8 cellular contexts compared by ENCODE assay signal in genomic region chr12:57837779-57838562, GRCh38. TPM values are rescaled to one million over a fixed set of nuclear protein-coding genes. Genes with fewer than 3 reads are reported as not detected.
DNase-seq lines count a peak whose midpoint lies in the region; ATAC-seq, FAIRE-seq and TF ChIP-seq lines count a peak whose summit lies in the region.

No MANE protein-coding gene starts in this region.

- POLR2A ChIA-PET in activated CD8-positive, alpha-beta T cell treated with anti-CD3 and anti-CD28 coated beads, Interleukin-2, amount 10 ng/mL, durations not matched to agents 7 days and 5 days (lab: Charles Lee) = interaction anchor here (0.6 to 3.3 kb wide), 6 partner anchors 8 to 104 kb away, joined by 3 to 10 read pairs (median 4); partner anchors contain the start of genes ATP23 and CTDSP2

- peak overlapping the region; percentile 26 for H3K4me3 Mint-ChIP-seq in activated CD8-positive, alpha-beta T cell treated with anti-CD3 and anti-CD28 coated beads, Interleukin-2, amount 10 ng/mL, durations not matched to agents 7 days and 5 days

- H3K9me3 ChIP-seq in spleen = no peaks in the 10 kb centered on the region

- no peak for TF ChIP-seq CTCF in spleen (IDR thresholded peaks at IDR 0.05 in 8 of 11, conservative IDR thresholded peaks at IDR 0.05 in 3 of 11)

- peaks cover 6% of the 10 kb centered on the region for H3K36me3 Mint-ChIP-seq in activated CD8-positive, alpha-beta T cell treated with anti-CD3 and anti-CD28 coated beads, Interleukin-2, amount 10 ng/mL, durations not matched to agents 7 days and 5 days (ENCODE audit: low read depth)

- DNase-seq in DMS79 treated with DMSO at 0.1 percent for 48 hours (lab: John Stamatoyannopoulos, UW) = peak; percentile 59
- DNase-seq in HTR-8/SVneo (ENCODE audit: insufficient read length, low spot score) = peak; percentile 60
- DNase-seq in activated CD8-positive, alpha-beta T cell treated with anti-CD3 and anti-CD28 coated beads, Interleukin-2, amount 10 ng/mL, durations not matched to agents 7 days and 5 days = peak; percentile 38
- peak; percentile 59 for DNase-seq in glomerular visceral epithelial cell (ENCODE audit: extremely low spot score)
- DNase-seq in spleen = no peak
- DNase-seq in NCI-H2107 treated with DMSO at 0.1 percent for 48 hours (lab: John Stamatoyannopoulos, UW; ENCODE audit: unreplicated experiment) = no peak
- no peak for DNase-seq in NK-92 (lab: John Stamatoyannopoulos, UW; ENCODE audit: unreplicated experiment)
- no peak for DNase-seq in NOMO-1 treated with DMSO at 0.1 percent for 48 hours (lab: John Stamatoyannopoulos, UW; ENCODE audit: unreplicated experiment)

- no peaks in the 10 kb centered on the region for H3K27me3 Mint-ChIP-seq in activated CD8-positive, alpha-beta T cell treated with anti-CD3 and anti-CD28 coated beads, Interleukin-2, amount 10 ng/mL, durations not matched to agents 7 days and 5 days (ENCODE audit: low read depth)

- H3K4me3 ChIP-seq in spleen = peak overlapping the region in 2 of 8 donors; percentile 7 to 30

- intact Hi-C loops in spleen (cut with DNase I; ENCODE audit: low total_unique reads) = no loop called here

- H3K36me3 ChIP-seq in spleen = peaks cover 0 to 13% (median 0%) of the 10 kb centered on the region in 6 donors

- 17 to 22% (median 18%) methylated on average over 4 to 5 of the region's 5 CpGs for WGBS in spleen, 5 donors

- H3K4me1 ChIP-seq in spleen = peaks cover 99 to 100% (median 100%) of the 10 kb centered on the region in 6 donors

- TF ChIP-seq POLR2A in spleen (IDR thresholded peaks at IDR 0.05) = no peak

- CTCF ChIA-PET in activated CD8-positive, alpha-beta T cell treated with anti-CD3 and anti-CD28 coated beads, Interleukin-2, amount 10 ng/mL, durations not matched to agents 7 days and 5 days (lab: Charles Lee) = interaction anchor here (0.7 to 8.1 kb wide), 8 partner anchors 10 to 82 kb away, joined by 3 to 119 read pairs (median 8); no protein-coding TSS in a partner anchor

- H3K9me3 Mint-ChIP-seq in activated CD8-positive, alpha-beta T cell treated with anti-CD3 and anti-CD28 coated beads, Interleukin-2, amount 10 ng/mL, durations not matched to agents 7 days and 5 days (ENCODE audit: insufficient read depth) = no peaks in the 10 kb centered on the region

- no peaks in the 10 kb centered on the region for H3K27me3 ChIP-seq in spleen (replicated peaks in 1 of 7)

- ATAC-seq in activated CD8-positive, alpha-beta T cell treated with anti-CD3 and anti-CD28 coated beads, Interleukin-2, amount 10 ng/mL, durations not matched to agents 7 days and 5 days = peak; percentile 40

- FAIRE-seq in HTR-8/SVneo (lab: Jason Lieb, UNC) = no peak

- H3K27ac Mint-ChIP-seq in activated CD8-positive, alpha-beta T cell treated with anti-CD3 and anti-CD28 coated beads, Interleukin-2, amount 10 ng/mL, durations not matched to agents 7 days and 5 days = peak overlapping the region; percentile 75

- peak overlapping the region; percentile 42 to 80 (median 74) for H3K27ac ChIP-seq in spleen

- peaks cover 93% of the 10 kb centered on the region for H3K4me1 Mint-ChIP-seq in activated CD8-positive, alpha-beta T cell treated with anti-CD3 and anti-CD28 coated beads, Interleukin-2, amount 10 ng/mL, durations not matched to agents 7 days and 5 days (ENCODE audit: low read depth)

RNA-seq across cellular contexts. Expression of gene CTDSP2, which starts 8.6 kb away (rescaled TPM):
- 100 to 1,000 TPM; 100 to 114 TPM for total RNA-seq in activated CD8-positive, alpha-beta T cell treated with anti-CD3 and anti-CD28 coated beads, Interleukin-2, amount 10 ng/mL, durations not matched to agents 7 days and 5 days
- 100 to 1,000 TPM; 140 to 203 (median 181) TPM for total RNA-seq in spleen
- 10 to 100 TPM; 22.2 to 43.5 (median 23.8) TPM for polyA plus RNA-seq in spleen

RNA-seq across cellular contexts. Expression of gene AVIL, which starts 19.4 kb away (rescaled TPM):
- total RNA-seq in activated CD8-positive, alpha-beta T cell treated with anti-CD3 and anti-CD28 coated beads, Interleukin-2, amount 10 ng/mL, durations not matched to agents 7 days and 5 days = 1 to 10 TPM; 2.3 to 2.5 TPM
- 10 to 100 TPM in 1 of 7 donors, 1 to 10 TPM in 6; 4.8 to 18.6 (median 7.3) TPM for total RNA-seq in spleen
- 1 to 10 TPM; 2.0 to 3.2 (median 2.8) TPM for polyA plus RNA-seq in spleen

RNA-seq across cellular contexts. Expression of gene TSFM, which starts 55.4 kb away (rescaled TPM):
- total RNA-seq in activated CD8-positive, alpha-beta T cell treated with anti-CD3 and anti-CD28 coated beads, Interleukin-2, amount 10 ng/mL, durations not matched to agents 7 days and 5 days = 10 to 100 TPM; 35.0 to 35.8 TPM
- total RNA-seq in spleen = 10 to 100 TPM; 13.2 to 29.8 (median 16.3) TPM
- polyA plus RNA-seq in spleen = 10 to 100 TPM; 20.7 to 38.2 (median 32.5) TPM

Comparison
In these comparisons a context has a peak if more than half of its experiments do, and no peak if none do; other contexts are left out.
1. DNase-seq: peak in DMS79 treated with DMSO at 0.1 percent for 48 hours (single experiment), HTR-8/SVneo (single experiment), activated CD8-positive, alpha-beta T cell treated with anti-CD3 and anti-CD28 coated beads, Interleukin-2, amount 10 ng/mL, durations not matched to agents 7 days and 5 days (single experiment) and glomerular visceral epithelial cell (single experiment); none in spleen (single experiment), NCI-H2107 treated with DMSO at 0.1 percent for 48 hours (single experiment), NK-92 (single experiment) and NOMO-1 treated with DMSO at 0.1 percent for 48 hours (single experiment).